In genomic region chr2:52976132-52976949, GRCh38 we compare ENCODE assay signal across 8 cellular contexts.
DNase-seq lines count a peak whose midpoint lies in the region; ATAC-seq and TF ChIP-seq lines count a peak whose summit lies in the region.

No MANE protein-coding gene starts in this region.

- H2BK120ac ChIP-seq in mesenchymal stem cell (ENCODE audit: low read depth, low read length) = no peak overlapping the region

- H3K23ac ChIP-seq in mesenchymal stem cell (ENCODE audit: low read length in 2 of 2) = no peak overlapping the region

- intact Hi-C loops in activated T-helper 2 cell treated with anti-CD3 and anti-CD28 coated beads, Interferon-gamma antibody, Interleukin-2, Interleukin-4, amounts not matched to agents 10 μg/mL and 5 μg/mL and 100 μg/mL, durations not matched to agents 14 hours and 24 hours and 36 hours (cut with micrococcal nuclease) = loop anchor here (1.0 to 2.0 kb wide), 2 partner anchors 42 to 66 kb away; no protein-coding TSS in a partner anchor
- intact Hi-C loops in transverse colon (cut with DNase I; ENCODE audit: low total_unique reads) = no loop called here

- H4K8ac ChIP-seq in mesenchymal stem cell (ENCODE audit: low read length) = no peak overlapping the region

- H4K91ac ChIP-seq in mesenchymal stem cell (ENCODE audit: low read length) = no peak overlapping the region

- H3K9me3 ChIP-seq in mesenchymal stem cell (ENCODE audit: control insufficient read depth, low read length) (no peaks in the 10 kb centered on the region), transverse colon (no peaks in the 10 kb centered on the region)

- H3K4me1 Mint-ChIP-seq in activated T-helper 2 cell treated with anti-CD3 and anti-CD28 coated beads, Interferon-gamma antibody, Interleukin-2, Interleukin-4, amounts not matched to agents 10 μg/mL and 5 μg/mL and 100 μg/mL, durations not matched to agents 14 hours and 24 hours and 36 hours (ENCODE audit: low read depth) = peaks cover 5% of the 10 kb centered on the region

- no peak for ATAC-seq in GM21360 (IDR thresholded peaks at IDR 0.05; ENCODE audit: unreplicated experiment)

- TF ChIP-seq POLR2A in transverse colon (IDR thresholded peaks at IDR 0.05) = no peak

- no peak overlapping the region for H3K9ac ChIP-seq in mesenchymal stem cell (ENCODE audit: low read length)

- H3K36me3 Mint-ChIP-seq in activated T-helper 2 cell treated with anti-CD3 and anti-CD28 coated beads, Interferon-gamma antibody, Interleukin-2, Interleukin-4, amounts not matched to agents 10 μg/mL and 5 μg/mL and 100 μg/mL, durations not matched to agents 14 hours and 24 hours and 36 hours (ENCODE audit: low read depth) = no peaks in the 10 kb centered on the region

- H2AK5ac ChIP-seq in mesenchymal stem cell (ENCODE audit: low read length, severe bottlenecking) = no peak overlapping the region

- H3K4me3 ChIP-seq in mesenchymal stem cell (ENCODE audit: insufficient read depth in 1 of 2, low read depth in 1 of 2, low read length in 2 of 2) (no peak overlapping the region), transverse colon (no peak overlapping the region)

- no peak for TF ChIP-seq EP300 in transverse colon (IDR thresholded peaks at IDR 0.05; ENCODE audit: low read depth)

- H3K4me3 Mint-ChIP-seq in activated T-helper 2 cell treated with anti-CD3 and anti-CD28 coated beads, Interferon-gamma antibody, Interleukin-2, Interleukin-4, amounts not matched to agents 10 μg/mL and 5 μg/mL and 100 μg/mL, durations not matched to agents 14 hours and 24 hours and 36 hours (ENCODE audit: low read depth) = no peak overlapping the region

- H2BK12ac ChIP-seq in mesenchymal stem cell (ENCODE audit: low read length in 2 of 2) = no peak overlapping the region

- H3K14ac ChIP-seq in mesenchymal stem cell (ENCODE audit: low read length in 2 of 2) = no peak overlapping the region

- no peaks in the 10 kb centered on the region for H3K36me3 ChIP-seq in mesenchymal stem cell (ENCODE audit: control insufficient read depth in 1 of 2, insufficient read depth in 2 of 2, low read depth in 1 of 2, low read length in 2 of 2)
- no peaks in the 10 kb centered on the region for H3K36me3 ChIP-seq in transverse colon

- H3K4me2 ChIP-seq in mesenchymal stem cell (ENCODE audit: low read length, poor library complexity, severe bottlenecking) = no peak overlapping the region

- H2BK15ac ChIP-seq in mesenchymal stem cell (ENCODE audit: low read depth, poor library complexity, severe bottlenecking) = no peak overlapping the region

- H3K4me1 ChIP-seq in mesenchymal stem cell (ENCODE audit: control insufficient read depth, insufficient read depth, low read depth, low read length) = no peaks in the 10 kb centered on the region
- H3K4me1 ChIP-seq in transverse colon = no peaks in the 10 kb centered on the region

- H3K27me3 ChIP-seq in mesenchymal stem cell (ENCODE audit: control insufficient read depth in 1 of 2, insufficient read depth in 1 of 2, low read length in 2 of 2) = no peaks in the 10 kb centered on the region
- no peaks in the 10 kb centered on the region for H3K27me3 ChIP-seq in transverse colon

- 45% methylated on average over 2 of the region's 2 CpGs for WGBS in mesenchymal stem cell
- WGBS in transverse colon (ENCODE audit: low coverage in 1 of 2), 2 donors = 32 to 42% methylated on average over 2 of the region's 2 CpGs

- H3K4ac ChIP-seq in mesenchymal stem cell (ENCODE audit: low read depth in 1 of 2, low read length in 2 of 2) = no peak overlapping the region

- H3K27ac Mint-ChIP-seq in activated T-helper 2 cell treated with anti-CD3 and anti-CD28 coated beads, Interferon-gamma antibody, Interleukin-2, Interleukin-4, amounts not matched to agents 10 μg/mL and 5 μg/mL and 100 μg/mL, durations not matched to agents 14 hours and 24 hours and 36 hours = peak overlapping the region; percentile 8

- in situ Hi-C loops in transverse colon (cut with MboI; ENCODE audit: low pct_ligation_motif_present in 1 of 4, low pct_unique_long_range_greater_than_20kb in 1 of 4, low sequenced_read_pairs in 3 of 4) = no loop called here

- no peak overlapping the region for H3K27ac ChIP-seq in mesenchymal stem cell (ENCODE audit: low read length, poor library complexity, severe bottlenecking)
- H3K27ac ChIP-seq in transverse colon = no peak overlapping the region

- TF ChIP-seq CTCF in GM12874 (IDR thresholded peaks at IDR 0.05; ENCODE audit: insufficient read depth, low read depth, low read length) (peak; percentile 55), transverse colon (IDR thresholded peaks at IDR 0.05) (no peak)

- H3K9me3 Mint-ChIP-seq in activated T-helper 2 cell treated with anti-CD3 and anti-CD28 coated beads, Interferon-gamma antibody, Interleukin-2, Interleukin-4, amounts not matched to agents 10 μg/mL and 5 μg/mL and 100 μg/mL, durations not matched to agents 14 hours and 24 hours and 36 hours = no peaks in the 10 kb centered on the region

- H3K27me3 Mint-ChIP-seq in activated T-helper 2 cell treated with anti-CD3 and anti-CD28 coated beads, Interferon-gamma antibody, Interleukin-2, Interleukin-4, amounts not matched to agents 10 μg/mL and 5 μg/mL and 100 μg/mL, durations not matched to agents 14 hours and 24 hours and 36 hours (ENCODE audit: low read depth) = no peaks in the 10 kb centered on the region

- no peak overlapping the region for H3K18ac ChIP-seq in mesenchymal stem cell (ENCODE audit: low read depth in 1 of 2, low read length in 2 of 2)

- H3K79me1 ChIP-seq in mesenchymal stem cell (replicated peaks; ENCODE audit: low read length, poor library complexity, severe bottlenecking) = no peaks in the 10 kb centered on the region

- no peak overlapping the region for H2BK5ac ChIP-seq in mesenchymal stem cell (ENCODE audit: low read depth, low read length, poor library complexity, severe bottlenecking)

- H2AFZ ChIP-seq in mesenchymal stem cell (ENCODE audit: low read depth, low read length) = no peak overlapping the region

- DNase-seq in HK-2 (ENCODE audit: unreplicated experiment) = peak; percentile 5
- DNase-seq in activated T-helper 2 cell treated with anti-CD3 and anti-CD28 coated beads, Interferon-gamma antibody, Interleukin-2, Interleukin-4, amounts not matched to agents 10 μg/mL and 5 μg/mL and 100 μg/mL, durations not matched to agents 14 hours and 24 hours and 36 hours (ENCODE audit: low spot score) = no peak
- peak; percentile 18 for DNase-seq in mesenchymal stem cell
- DNase-seq in stimulated activated CD4-positive, alpha-beta T cell treated with anti-CD3 and anti-CD28 coated beads, Interleukin-4, amount 100 ng/mL, for 24 hours = no peak
- no peak for DNase-seq in HUDEP-2 (lab: John Stamatoyannopoulos, UW; ENCODE audit: unreplicated experiment in 76 of 76)
- no peak for DNase-seq in transverse colon

Comparison
In these comparisons a context has a peak if more than half of its experiments do, and no peak if none do; other contexts are left out.
1. DNase-seq: peak in HK-2 (single experiment) and mesenchymal stem cell (single experiment); none in activated T-helper 2 cell treated with anti-CD3 and anti-CD28 coated beads, Interferon-gamma antibody, Interleukin-2, Interleukin-4, amounts not matched to agents 10 μg/mL and 5 μg/mL and 100 μg/mL, durations not matched to agents 14 hours and 24 hours and 36 hours (single experiment), stimulated activated CD4-positive, alpha-beta T cell treated with anti-CD3 and anti-CD28 coated beads, Interleukin-4, amount 100 ng/mL, for 24 hours (single experiment), HUDEP-2 (0 of 76) and transverse colon (single experiment).